1 cellular context compared by ENCODE assay signal in the genomic region with DNA sequence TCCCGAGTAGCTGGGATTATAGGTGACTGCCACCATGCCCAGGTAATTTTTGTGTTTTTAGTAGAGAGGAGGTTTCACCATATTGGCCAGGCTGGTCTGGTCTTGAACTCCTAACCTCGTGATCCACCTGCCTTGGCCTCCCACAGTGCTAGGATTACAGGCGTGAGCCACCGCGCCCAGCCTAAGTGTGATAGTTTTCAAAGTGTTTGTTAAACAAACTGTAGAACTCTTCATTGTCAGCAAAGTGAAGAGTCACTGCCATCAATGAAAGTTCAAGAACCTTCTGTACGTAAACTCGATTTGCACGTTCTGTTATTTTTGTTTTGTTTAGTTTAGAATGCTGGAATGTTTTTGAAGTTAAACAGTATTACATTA.
TF ChIP-seq lines count a peak whose summit lies in the region.

No MANE protein-coding gene starts in this region.

TF ChIP-seq in HepG2, 621 proteins besides CTCF, POLR2A, EP300 and RAD21 (continued from another document):
- TF ChIP-seq, protein P1, sequence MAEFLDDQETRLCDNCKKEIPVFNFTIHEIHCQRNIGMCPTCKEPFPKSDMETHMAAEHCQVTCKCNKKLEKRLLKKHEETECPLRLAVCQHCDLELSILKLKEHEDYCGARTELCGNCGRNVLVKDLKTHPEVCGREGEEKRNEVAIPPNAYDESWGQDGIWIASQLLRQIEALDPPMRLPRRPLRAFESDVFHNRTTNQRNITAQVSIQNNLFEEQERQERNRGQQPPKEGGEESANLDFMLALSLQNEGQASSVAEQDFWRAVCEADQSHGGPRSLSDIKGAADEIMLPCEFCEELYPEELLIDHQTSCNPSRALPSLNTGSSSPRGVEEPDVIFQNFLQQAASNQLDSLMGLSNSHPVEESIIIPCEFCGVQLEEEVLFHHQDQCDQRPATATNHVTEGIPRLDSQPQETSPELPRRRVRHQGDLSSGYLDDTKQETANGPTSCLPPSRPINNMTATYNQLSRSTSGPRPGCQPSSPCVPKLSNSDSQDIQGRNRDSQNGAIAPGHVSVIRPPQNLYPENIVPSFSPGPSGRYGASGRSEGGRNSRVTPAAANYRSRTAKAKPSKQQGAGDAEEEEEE (CRISPR knock-in tag; IDR thresholded peaks at IDR 0.05; ENCODE audit: borderline replicate concordance), result no peak
- TF ChIP-seq RNF2 (conservative IDR thresholded peaks at IDR 0.05; ENCODE audit: low read depth) (no peak), TP53 (CRISPR knock-in tag; conservative IDR thresholded peaks at IDR 0.05) (no peak), ZNF343 (CRISPR knock-in tag; IDR thresholded peaks at IDR 0.05) (no peak), ZNF562 (CRISPR knock-in tag; IDR thresholded peaks at IDR 0.05; ENCODE audit: borderline replicate concordance) (no peak), MED1 (CRISPR knock-in tag; IDR thresholded peaks at IDR 0.05) (peak; percentile 78), SALL2 (CRISPR knock-in tag; IDR thresholded peaks at IDR 0.05) (no peak), SIX1 (CRISPR knock-in tag; IDR thresholded peaks at IDR 0.05; ENCODE audit: borderline replicate concordance) (peak; percentile 11; the same call in 1 of the 2 replicates)
- TF ChIP-seq, protein P2, sequence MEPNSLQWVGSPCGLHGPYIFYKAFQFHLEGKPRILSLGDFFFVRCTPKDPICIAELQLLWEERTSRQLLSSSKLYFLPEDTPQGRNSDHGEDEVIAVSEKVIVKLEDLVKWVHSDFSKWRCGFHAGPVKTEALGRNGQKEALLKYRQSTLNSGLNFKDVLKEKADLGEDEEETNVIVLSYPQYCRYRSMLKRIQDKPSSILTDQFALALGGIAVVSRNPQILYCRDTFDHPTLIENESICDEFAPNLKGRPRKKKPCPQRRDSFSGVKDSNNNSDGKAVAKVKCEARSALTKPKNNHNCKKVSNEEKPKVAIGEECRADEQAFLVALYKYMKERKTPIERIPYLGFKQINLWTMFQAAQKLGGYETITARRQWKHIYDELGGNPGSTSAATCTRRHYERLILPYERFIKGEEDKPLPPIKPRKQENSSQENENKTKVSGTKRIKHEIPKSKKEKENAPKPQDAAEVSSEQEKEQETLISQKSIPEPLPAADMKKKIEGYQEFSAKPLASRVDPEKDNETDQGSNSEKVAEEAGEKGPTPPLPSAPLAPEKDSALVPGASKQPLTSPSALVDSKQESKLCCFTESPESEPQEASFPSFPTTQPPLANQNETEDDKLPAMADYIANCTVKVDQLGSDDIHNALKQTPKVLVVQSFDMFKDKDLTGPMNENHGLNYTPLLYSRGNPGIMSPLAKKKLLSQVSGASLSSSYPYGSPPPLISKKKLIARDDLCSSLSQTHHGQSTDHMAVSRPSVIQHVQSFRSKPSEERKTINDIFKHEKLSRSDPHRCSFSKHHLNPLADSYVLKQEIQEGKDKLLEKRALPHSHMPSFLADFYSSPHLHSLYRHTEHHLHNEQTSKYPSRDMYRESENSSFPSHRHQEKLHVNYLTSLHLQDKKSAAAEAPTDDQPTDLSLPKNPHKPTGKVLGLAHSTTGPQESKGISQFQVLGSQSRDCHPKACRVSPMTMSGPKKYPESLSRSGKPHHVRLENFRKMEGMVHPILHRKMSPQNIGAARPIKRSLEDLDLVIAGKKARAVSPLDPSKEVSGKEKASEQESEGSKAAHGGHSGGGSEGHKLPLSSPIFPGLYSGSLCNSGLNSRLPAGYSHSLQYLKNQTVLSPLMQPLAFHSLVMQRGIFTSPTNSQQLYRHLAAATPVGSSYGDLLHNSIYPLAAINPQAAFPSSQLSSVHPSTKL (CRISPR knock-in tag; IDR thresholded peaks at IDR 0.05), result peak; percentile 83
- TF ChIP-seq, protein P3, sequence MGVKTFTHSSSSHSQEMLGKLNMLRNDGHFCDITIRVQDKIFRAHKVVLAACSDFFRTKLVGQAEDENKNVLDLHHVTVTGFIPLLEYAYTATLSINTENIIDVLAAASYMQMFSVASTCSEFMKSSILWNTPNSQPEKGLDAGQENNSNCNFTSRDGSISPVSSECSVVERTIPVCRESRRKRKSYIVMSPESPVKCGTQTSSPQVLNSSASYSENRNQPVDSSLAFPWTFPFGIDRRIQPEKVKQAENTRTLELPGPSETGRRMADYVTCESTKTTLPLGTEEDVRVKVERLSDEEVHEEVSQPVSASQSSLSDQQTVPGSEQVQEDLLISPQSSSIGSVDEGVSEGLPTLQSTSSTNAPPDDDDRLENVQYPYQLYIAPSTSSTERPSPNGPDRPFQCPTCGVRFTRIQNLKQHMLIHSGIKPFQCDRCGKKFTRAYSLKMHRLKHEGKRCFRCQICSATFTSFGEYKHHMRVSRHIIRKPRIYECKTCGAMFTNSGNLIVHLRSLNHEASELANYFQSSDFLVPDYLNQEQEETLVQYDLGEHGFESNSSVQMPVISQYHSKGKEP (CRISPR knock-in tag; IDR thresholded peaks at IDR 0.05), result no peak
- TF ChIP-seq, protein P4, sequence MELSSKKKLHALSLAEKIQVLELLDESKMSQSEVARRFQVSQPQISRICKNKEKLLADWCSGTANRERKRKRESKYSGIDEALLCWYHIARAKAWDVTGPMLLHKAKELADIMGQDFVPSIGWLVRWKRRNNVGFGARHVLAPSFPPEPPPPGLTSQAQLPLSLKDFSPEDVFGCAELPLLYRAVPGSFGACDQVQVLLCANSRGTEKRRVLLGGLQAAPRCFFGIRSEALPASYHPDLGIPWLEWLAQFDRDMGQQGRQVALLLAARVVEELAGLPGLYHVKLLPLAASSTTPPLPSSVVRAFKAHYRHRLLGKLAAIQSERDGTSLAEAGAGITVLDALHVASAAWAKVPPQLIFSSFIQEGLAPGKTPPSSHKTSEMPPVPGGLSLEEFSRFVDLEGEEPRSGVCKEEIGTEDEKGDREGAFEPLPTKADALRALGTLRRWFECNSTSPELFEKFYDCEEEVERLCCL (CRISPR knock-in tag; IDR thresholded peaks at IDR 0.05; ENCODE audit: borderline replicate concordance), result no peak
- TF ChIP-seq, protein P5, sequence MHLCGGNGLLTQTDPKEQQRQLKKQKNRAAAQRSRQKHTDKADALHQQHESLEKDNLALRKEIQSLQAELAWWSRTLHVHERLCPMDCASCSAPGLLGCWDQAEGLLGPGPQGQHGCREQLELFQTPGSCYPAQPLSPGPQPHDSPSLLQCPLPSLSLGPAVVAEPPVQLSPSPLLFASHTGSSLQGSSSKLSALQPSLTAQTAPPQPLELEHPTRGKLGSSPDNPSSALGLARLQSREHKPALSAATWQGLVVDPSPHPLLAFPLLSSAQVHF (CRISPR knock-in tag; IDR thresholded peaks at IDR 0.05), result no peak
